ENCODE assay signal across 10 cellular contexts in genomic region chr12:121239335-121239678, GRCh38. TPM values are rescaled to one million over a fixed set of nuclear protein-coding genes. Genes with fewer than 3 reads are reported as not detected.
DNase-seq lines count a peak whose midpoint lies in the region; ATAC-seq and TF ChIP-seq lines count a peak whose summit lies in the region.
"Had no signal": no experiment of that assay in that cellular context is flagged by ENCODE, and none has a peak within 500 bp of the region (broad histone marks: within the 10 kb centered on the region; RNA-seq: fewer than 3 reads in every experiment).

No MANE protein-coding gene starts in this region.

- H3K27ac Mint-ChIP-seq in T-helper 1 cell treated with Interleukin-12 subunit alpha and Interleukin-12 subunit beta and Interleukin-4 antibody, amounts not matched to agents 30 μg/mL and 1 μg/mL, for 36 hours, result peak overlapping the region; percentile 66
- H3K27ac Mint-ChIP-seq in endothelial cell (ENCODE audit: unreplicated experiment), result peak overlapping the region; percentile 83
- peak overlapping the region; percentile 34 for H3K27ac Mint-ChIP-seq in stimulated activated naive B cell treated with anti-CD40 and anti-IgM and Interleukin-4, amounts not matched to agents 10 μg/mL and 1 μg/mL and 100 μg/mL, for 72 hours

- no peak overlapping the region for H3K4me3 ChIP-seq in OCI-LY1 (ENCODE audit: low read depth, low read length, poor library complexity, severe bottlenecking)
- H3K4me3 ChIP-seq: SJCRH30 had no signal

- ATAC-seq in stimulated activated naive B cell treated with anti-CD40 and anti-IgM and Interleukin-4, amounts not matched to agents 10 μg/mL and 1 μg/mL and 100 μg/mL, for 72 hours (replicated peaks), result no peak
- no peak for ATAC-seq in HG02870 (IDR thresholded peaks at IDR 0.05; ENCODE audit: unreplicated experiment)

- no peaks in the 10 kb centered on the region for H3K27me3 Mint-ChIP-seq in T-helper 1 cell treated with Interleukin-12 subunit alpha and Interleukin-12 subunit beta and Interleukin-4 antibody, amounts not matched to agents 30 μg/mL and 1 μg/mL, for 36 hours (ENCODE audit: low read depth)
- peaks cover 7% of the 10 kb centered on the region for H3K27me3 Mint-ChIP-seq in endothelial cell (ENCODE audit: unreplicated experiment)
- no peaks in the 10 kb centered on the region for H3K27me3 Mint-ChIP-seq in stimulated activated naive B cell treated with anti-CD40 and anti-IgM and Interleukin-4, amounts not matched to agents 10 μg/mL and 1 μg/mL and 100 μg/mL, for 72 hours

- no peak overlapping the region for H2AFZ ChIP-seq in OCI-LY1 (ENCODE audit: low read length)

- no peaks in the 10 kb centered on the region for H3F3A ChIP-seq in OCI-LY1 (ENCODE audit: insufficient read depth, low read length)

- H3K36me3 Mint-ChIP-seq in T-helper 1 cell treated with Interleukin-12 subunit alpha and Interleukin-12 subunit beta and Interleukin-4 antibody, amounts not matched to agents 30 μg/mL and 1 μg/mL, for 36 hours (ENCODE audit: low read depth), result peaks cover 26% of the 10 kb centered on the region
- peaks cover 24% of the 10 kb centered on the region for H3K36me3 Mint-ChIP-seq in endothelial cell (ENCODE audit: low read depth, unreplicated experiment)
- peaks cover 42 to 58% of the 10 kb centered on the region in 2 donors for H3K36me3 Mint-ChIP-seq in stimulated activated naive B cell treated with anti-CD40 and anti-IgM and Interleukin-4, amounts not matched to agents 10 μg/mL and 1 μg/mL and 100 μg/mL, for 72 hours

- no peak for DNase-seq in T-helper 1 cell
- DNase-seq in endothelial cell (ENCODE audit: low spot score), result no peak
- DNase-seq in stimulated activated naive B cell treated with anti-CD40 and anti-IgM and Interleukin-4, amounts not matched to agents 10 μg/mL and 1 μg/mL and 100 μg/mL, for 72 hours, result no peak
- DNase-seq in NCI-H345 treated with DMSO at 0.1 percent for 48 hours (lab: John Stamatoyannopoulos, UW; ENCODE audit: unreplicated experiment), result no peak
- no peak for DNase-seq in NCI-H2081 (lab: John Stamatoyannopoulos, UW)
- DNase-seq: activated T-cell treated with anti-CD3 and anti-CD28 coated beads, Interleukin-2, amount 50 U/mL, for 1 hour had no signal

- no peaks in the 10 kb centered on the region for H3K79me2 ChIP-seq in OCI-LY1 (ENCODE audit: insufficient read depth, low read length)

- peaks cover 36% of the 10 kb centered on the region for H3K4me1 ChIP-seq in OCI-LY1 (ENCODE audit: insufficient read depth, low read length, severe bottlenecking)

- TF ChIP-seq CTCF in OCI-LY1 (IDR thresholded peaks at IDR 0.05; ENCODE audit: low read length) (no peak), endothelial cell (IDR thresholded peaks at IDR 0.05; ENCODE audit: unreplicated experiment) (no peak)

- peaks cover 32% of the 10 kb centered on the region for H3K4me1 Mint-ChIP-seq in T-helper 1 cell treated with Interleukin-12 subunit alpha and Interleukin-12 subunit beta and Interleukin-4 antibody, amounts not matched to agents 30 μg/mL and 1 μg/mL, for 36 hours (ENCODE audit: low read depth)
- H3K4me1 Mint-ChIP-seq in endothelial cell (ENCODE audit: unreplicated experiment), result peaks cover 36% of the 10 kb centered on the region
- H3K4me1 Mint-ChIP-seq in stimulated activated naive B cell treated with anti-CD40 and anti-IgM and Interleukin-4, amounts not matched to agents 10 μg/mL and 1 μg/mL and 100 μg/mL, for 72 hours, result peaks cover 21 to 29% of the 10 kb centered on the region in 2 donors

- peak overlapping the region; percentile 68 for H3K27ac ChIP-seq in OCI-LY1 (ENCODE audit: low read depth, low read length, poor library complexity, severe bottlenecking)

- no peaks in the 10 kb centered on the region for H3K9me2 ChIP-seq in OCI-LY1 (ENCODE audit: low read depth, low read length)

- H3K4me2 ChIP-seq in OCI-LY1 (ENCODE audit: low read length), result no peak overlapping the region

- no peak overlapping the region for H3K9ac ChIP-seq in OCI-LY1 (ENCODE audit: low read length)

- no peaks in the 10 kb centered on the region for H3K27me3 ChIP-seq in OCI-LY1 (ENCODE audit: insufficient read depth, low read length)
- H3K27me3 ChIP-seq: SJCRH30 had no signal

- peak overlapping the region; percentile 13 for H3K4me3 Mint-ChIP-seq in T-helper 1 cell treated with Interleukin-12 subunit alpha and Interleukin-12 subunit beta and Interleukin-4 antibody, amounts not matched to agents 30 μg/mL and 1 μg/mL, for 36 hours
- H3K4me3 Mint-ChIP-seq in endothelial cell (ENCODE audit: unreplicated experiment), result no peak overlapping the region
- no peak overlapping the region for H3K4me3 Mint-ChIP-seq in stimulated activated naive B cell treated with anti-CD40 and anti-IgM and Interleukin-4, amounts not matched to agents 10 μg/mL and 1 μg/mL and 100 μg/mL, for 72 hours

- no peaks in the 10 kb centered on the region for H3K9me3 ChIP-seq in OCI-LY1 (ENCODE audit: low read length)
- H3K9me3 ChIP-seq: SJCRH30 had no signal

- H3K36me3 ChIP-seq in OCI-LY1 (ENCODE audit: insufficient read depth, low read length), result peaks cover 14% of the 10 kb centered on the region; the same call in 1 of the 2 replicates
- H3K36me3 ChIP-seq: SJCRH30 had no signal

- no peaks in the 10 kb centered on the region for H3K9me3 Mint-ChIP-seq in T-helper 1 cell treated with Interleukin-12 subunit alpha and Interleukin-12 subunit beta and Interleukin-4 antibody, amounts not matched to agents 30 μg/mL and 1 μg/mL, for 36 hours
- H3K9me3 Mint-ChIP-seq in endothelial cell (ENCODE audit: unreplicated experiment), result no peaks in the 10 kb centered on the region
- no peaks in the 10 kb centered on the region for H3K9me3 Mint-ChIP-seq in stimulated activated naive B cell treated with anti-CD40 and anti-IgM and Interleukin-4, amounts not matched to agents 10 μg/mL and 1 μg/mL and 100 μg/mL, for 72 hours

- no peaks in the 10 kb centered on the region for H4K20me1 ChIP-seq in OCI-LY1 (ENCODE audit: insufficient read depth, low read length)

RNA-seq across cellular contexts. Expression of gene P2RX4, which starts 29.4 kb away (rescaled TPM):
- total RNA-seq in endothelial cell (ENCODE audit: unreplicated experiment), result 20.0 TPM

RNA-seq across cellular contexts. Expression of gene CAMKK2, which starts 57.2 kb away (rescaled TPM):
- 44.5 TPM for total RNA-seq in endothelial cell (ENCODE audit: unreplicated experiment)
